8 cellular contexts compared by ENCODE assay signal in the genomic region with DNA sequence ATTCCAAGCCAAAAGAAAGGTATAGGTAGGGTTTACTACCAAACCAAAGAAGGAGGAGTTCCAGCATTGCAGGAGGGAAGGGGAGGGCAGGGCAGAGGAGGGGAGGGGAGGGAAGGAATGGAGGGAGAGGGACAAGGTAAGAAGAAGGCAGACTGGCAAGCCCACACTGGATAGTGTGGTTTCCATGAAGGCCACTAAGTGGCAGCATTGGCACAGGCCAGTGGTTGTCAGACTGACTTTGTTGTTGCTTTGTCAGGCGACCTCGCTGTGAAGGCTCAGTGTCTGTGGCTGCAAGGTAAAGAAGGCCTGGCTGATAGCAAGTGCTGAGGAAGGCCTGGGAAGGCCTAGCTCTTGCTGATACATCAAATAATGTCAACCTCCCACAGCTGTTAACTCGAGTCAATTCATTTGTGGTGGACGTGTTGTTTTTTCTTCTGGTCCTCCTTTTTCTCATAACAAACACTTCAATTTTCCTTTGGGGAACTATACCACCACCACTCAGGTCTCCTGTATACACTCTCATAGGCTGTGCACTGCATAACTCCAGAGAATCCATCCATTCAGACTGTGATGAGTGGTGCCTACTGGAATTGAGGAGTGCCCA. TPM values are rescaled to one million over a fixed set of nuclear protein-coding genes. Genes with fewer than 3 reads are reported as not detected.
A peak's percentile ranks its signal among the peaks of the same experiment; 100 is the strongest.
DNase-seq lines count a peak whose midpoint lies in the region; ATAC-seq and FAIRE-seq lines count a peak whose summit lies in the region.

No MANE protein-coding gene starts in this region.

- H2BK15ac ChIP-seq in mesendoderm (replicated peaks; ENCODE audit: low read depth), result no peak overlapping the region

- no peak overlapping the region for H3K27ac ChIP-seq in mesendoderm (ENCODE audit: low read depth, low read length)

- H2AK5ac ChIP-seq in mesendoderm (ENCODE audit: low read length), result no peak overlapping the region

- no peak overlapping the region for H3K27ac Mint-ChIP-seq in effector memory CD8-positive, alpha-beta T cell

- H3K4me3 ChIP-seq in mesendoderm (ENCODE audit: low read length), result no peak overlapping the region

- DNase-seq in AG08395 (ENCODE audit: low spot score) (peak; percentile 74), GM19239 (ENCODE audit: insufficient read length, low spot score) (peak; percentile 45), NCI-H2227 (lab: John Stamatoyannopoulos, UW; ENCODE audit: unreplicated experiment) (peak; percentile 71), mesendoderm (peak; percentile 91)
- peak; percentile 67 for DNase-seq in activated CD4-positive, alpha-beta T cell treated with anti-CD3 and anti-CD28 coated beads for 48 hours
- peak; percentile 30 to 46 (median 38) for DNase-seq in effector memory CD8-positive, alpha-beta T cell
- DNase-seq in stimulated activated naive CD8-positive, alpha-beta T cell treated with anti-CD3 and anti-CD28 coated beads, Interleukin-15, Interleukin-2, amounts not matched to agents 100 U/mL and 50 U/mL, for 24 hours, result peak; percentile 43

- no peaks in the 10 kb centered on the region for H3K27me3 ChIP-seq in mesendoderm (ENCODE audit: insufficient read depth, low read length, poor library complexity)

- no peak overlapping the region for H2BK5ac ChIP-seq in mesendoderm (ENCODE audit: low read length)

- H3K36me3 ChIP-seq in mesendoderm (ENCODE audit: control insufficient read depth, insufficient read depth, low read length), result no peaks in the 10 kb centered on the region

- no peak overlapping the region for H2BK120ac ChIP-seq in mesendoderm (ENCODE audit: low read depth, low read length)

- no peak overlapping the region for H3K9ac ChIP-seq in mesendoderm (ENCODE audit: low read length)

- H3K4me3 Mint-ChIP-seq in effector memory CD8-positive, alpha-beta T cell, result no peak overlapping the region

- no peak overlapping the region for H3K23ac ChIP-seq in mesendoderm (ENCODE audit: low read length)

- peak overlapping the region; percentile 46 for H3K56ac ChIP-seq in mesendoderm (ENCODE audit: low read length)

- peaks cover 9 to 22% of the 10 kb centered on the region in 2 donors for H3K27me3 Mint-ChIP-seq in effector memory CD8-positive, alpha-beta T cell

- H3K9me3 Mint-ChIP-seq in effector memory CD8-positive, alpha-beta T cell, result no peaks in the 10 kb centered on the region

- no peaks in the 10 kb centered on the region for H3K4me1 ChIP-seq in mesendoderm (ENCODE audit: control insufficient read depth, low read depth, low read length)

- no peaks in the 10 kb centered on the region for H3K79me2 ChIP-seq in mesendoderm (ENCODE audit: control insufficient read depth, insufficient read depth, low read length)

- H3K18ac ChIP-seq in mesendoderm (ENCODE audit: low read length), result no peak overlapping the region

- WGBS in mesendoderm (ENCODE audit: extremely low coverage, insufficient coverage, low lambda C conversion rate), result no CpG with 5 or more reads among the region's 4 CpGs

- peak; percentile 83 for FAIRE-seq in GM19239 (lab: Jason Lieb, UNC)

- H4K8ac ChIP-seq in mesendoderm (ENCODE audit: low read depth, low read length), result no peak overlapping the region

- ATAC-seq in effector memory CD8-positive, alpha-beta T cell (replicated peaks), result peak; percentile 78
- ATAC-seq in stimulated activated naive CD8-positive, alpha-beta T cell treated with anti-CD3 and anti-CD28 coated beads, Interleukin-15, Interleukin-2, amounts not matched to agents 100 U/mL and 50 U/mL, for 24 hours, result peak; percentile 83
- ATAC-seq in HG02798 (IDR thresholded peaks at IDR 0.05; ENCODE audit: poor library complexity, unreplicated experiment), result no peak

- H3K36me3 Mint-ChIP-seq in effector memory CD8-positive, alpha-beta T cell (ENCODE audit: insufficient read depth), result no peaks in the 10 kb centered on the region

- no peak overlapping the region for H3K4ac ChIP-seq in mesendoderm (ENCODE audit: low read depth, low read length)

- no peaks in the 10 kb centered on the region for H3K79me1 ChIP-seq in mesendoderm (ENCODE audit: low read length)

- no peak overlapping the region for H4K5ac ChIP-seq in mesendoderm (ENCODE audit: low read length)

- no peak overlapping the region for H3K4me2 ChIP-seq in mesendoderm (ENCODE audit: low read length)

- no peaks in the 10 kb centered on the region for H3K4me1 Mint-ChIP-seq in effector memory CD8-positive, alpha-beta T cell (ENCODE audit: low read depth in 2 of 2)

RNA-seq across cellular contexts. Expression of a gene that starts 7.7 kb away (rescaled TPM):
- polyA plus RNA-seq in mesendoderm (2013, experiment 1 of 2), result 7.8 TPM
- 7.6 TPM for polyA plus RNA-seq in mesendoderm (2013, experiment 2 of 2)

RNA-seq across cellular contexts. Expression of a gene that starts 29.4 kb away (rescaled TPM):
- polyA plus RNA-seq in mesendoderm (2013, experiment 1 of 2), result 0.24 TPM
- 0.25 TPM for polyA plus RNA-seq in mesendoderm (2013, experiment 2 of 2)

Comparison
In these comparisons a context has a peak if more than half of its experiments do, and no peak if none do; other contexts are left out.
1. DNase-seq: peak in every context shown above with its lines; median percentile 91 in mesendoderm; 74 in AG08395; 71 in NCI-H2227; 67 in activated CD4-positive, alpha-beta T cell treated with anti-CD3 and anti-CD28 coated beads for 48 hours; 45 in GM19239; 43 in stimulated activated naive CD8-positive, alpha-beta T cell treated with anti-CD3 and anti-CD28 coated beads, Interleukin-15, Interleukin-2, amounts not matched to agents 100 U/mL and 50 U/mL, for 24 hours; 38 in effector memory CD8-positive, alpha-beta T cell.